ENCODE assay signal across 8 cellular contexts in genomic region chr3:47283193-47283537, GRCh38. TPM values are rescaled to one million over a fixed set of nuclear protein-coding genes. Genes with fewer than 3 reads are reported as not detected.
DNase-seq lines count a peak whose midpoint lies in the region; ATAC-seq, FAIRE-seq and TF ChIP-seq lines count a peak whose summit lies in the region.

No MANE protein-coding gene starts in this region.

- H3K4me1 Mint-ChIP-seq in type B pancreatic cell (ENCODE audit: unreplicated experiment), result peaks cover 14% of the 10 kb centered on the region

- H3K27ac ChIP-seq in A549, result peak overlapping the region; percentile 91 to 99
- peak overlapping the region; percentile 95 for H3K27ac ChIP-seq in effector memory CD4-positive, alpha-beta T cell (ENCODE audit: insufficient read depth, low read length, poor library complexity, severe bottlenecking)

- peak overlapping the region; percentile 98 for H3K4me2 ChIP-seq in A549

- H3K36me3 ChIP-seq in effector memory CD4-positive, alpha-beta T cell (ENCODE audit: control insufficient read depth, insufficient read depth, low read length), result peaks cover under 1% of the 10 kb centered on the region
- peaks cover 3% of the 10 kb centered on the region for H3K36me3 ChIP-seq in mucosa of stomach (ENCODE audit: control insufficient read depth, insufficient read depth, low read length)

- H3K27me3 ChIP-seq in effector memory CD4-positive, alpha-beta T cell (replicated peaks; ENCODE audit: control insufficient read depth, insufficient read depth, low read length, poor library complexity, severe bottlenecking), result no peaks in the 10 kb centered on the region
- H3K27me3 ChIP-seq in mucosa of stomach (ENCODE audit: control insufficient read depth, insufficient read depth, low read length), result no peaks in the 10 kb centered on the region

- no peak for TF ChIP-seq POLR2A in A549 (IDR thresholded peaks at IDR 0.05; ENCODE audit: low read length)

- H3K4me1 ChIP-seq in A549 (peaks cover 13% of the 10 kb centered on the region), mucosa of stomach (ENCODE audit: control insufficient read depth, insufficient read depth, low read length) (peaks cover 13% of the 10 kb centered on the region)
- H3K4me1 ChIP-seq in effector memory CD4-positive, alpha-beta T cell (ENCODE audit: control insufficient read depth, insufficient read depth, low read length, poor library complexity, severe bottlenecking), result peaks cover 16% of the 10 kb centered on the region

- 6% methylated on average over 7 of the region's 10 CpGs for WGBS in A549 (ENCODE audit: missing lambda C conversion rate)

- ATAC-seq in A549 (peak in 1 of 2 experiments; percentile 3; a peak in 1 of 6 replicates), GM21515 (IDR thresholded peaks at IDR 0.05; ENCODE audit: unreplicated experiment) (peak; percentile 2), SK-N-SH treated with all-trans-retinoic acid at 6 μM for 48 hours (peak; percentile 2; the same call in 2 of the 3 replicates), HG03520 (IDR thresholded peaks at IDR 0.05; ENCODE audit: unreplicated experiment) (no peak)

- H3K27ac Mint-ChIP-seq in type B pancreatic cell, result peak overlapping the region; percentile 98

- H3K9me3 Mint-ChIP-seq in type B pancreatic cell, result no peaks in the 10 kb centered on the region

- CTCF ChIA-PET in A549 (lab: Yijun Ruan, JAX), result interaction anchor here (0.6 kb wide), 3 partner anchors 46 to 334 kb away, joined by 3 read pairs; no protein-coding TSS in a partner anchor

- DNase-seq in A549 (ENCODE audit: low read depth in 1 of 2, low spot score in 1 of 2), result peak; percentile 5 to 13
- DNase-seq in effector memory CD4-positive, alpha-beta T cell, result no peak
- no peak for DNase-seq in type B pancreatic cell (ENCODE audit: extremely low spot score, unreplicated experiment)
- no peak for DNase-seq in SKM-1 treated with dmso at 0.1 percent for 144 hours (lab: John Stamatoyannopoulos, UW; ENCODE audit: unreplicated experiment)

- H3K27me3 Mint-ChIP-seq in type B pancreatic cell, result no peaks in the 10 kb centered on the region

- no peak for TF ChIP-seq EP300 in A549 (IDR thresholded peaks at IDR 0.05)

- TF ChIP-seq RAD21 in A549 (conservative IDR thresholded peaks at IDR 0.05 in 1 of 2, IDR thresholded peaks at IDR 0.05 in 1 of 2), result no peak

- H3K4me3 ChIP-seq in A549, result peak overlapping the region; percentile 85
- H3K4me3 ChIP-seq in effector memory CD4-positive, alpha-beta T cell (ENCODE audit: insufficient read depth, low read depth, low read length, poor library complexity, severe bottlenecking), result peak overlapping the region; percentile 81
- H3K4me3 ChIP-seq in mucosa of stomach (ENCODE audit: low read length), result peak overlapping the region; percentile 89

- H3K9ac ChIP-seq in mucosa of stomach (ENCODE audit: low read length), result peak overlapping the region; percentile 90

- POLR2A ChIA-PET in A549 (lab: Yijun Ruan, JAX), result interaction anchor here (1.0 to 1.6 kb wide), 2 partner anchors 97 to 119 kb away, joined by 3 to 4 read pairs; partner anchors contain the start of gene SETD2

- FAIRE-seq in A549 (lab: Jason Lieb, UNC), result no peak

- H3K9me3 ChIP-seq in A549, result no peaks in the 10 kb centered on the region
- no peaks in the 10 kb centered on the region for H3K9me3 ChIP-seq in effector memory CD4-positive, alpha-beta T cell (ENCODE audit: control insufficient read depth, low read length)
- no peaks in the 10 kb centered on the region for H3K9me3 ChIP-seq in mucosa of stomach (ENCODE audit: control insufficient read depth, low read length)

- H3K4me3 Mint-ChIP-seq in type B pancreatic cell, result peak overlapping the region; percentile 99

- TF ChIP-seq CTCF in A549 (IDR thresholded peaks at IDR 0.05), result no peak
- no peak for TF ChIP-seq CTCF in type B pancreatic cell (conservative IDR thresholded peaks at IDR 0.05)

- peaks cover 8% of the 10 kb centered on the region for H3K36me3 Mint-ChIP-seq in type B pancreatic cell

TF ChIP-seq in A549, 52 proteins besides CTCF, POLR2A, EP300 and RAD21 (continues in another document):
- no peak for TF ChIP-seq RNF2 (IDR thresholded peaks at IDR 0.05; ENCODE audit: borderline replicate concordance, low read depth)
- no peak for TF ChIP-seq NR3C1 (IDR thresholded peaks at IDR 0.05)
- no peak for TF ChIP-seq EHF (CRISPR knock-in tag; IDR thresholded peaks at IDR 0.05)
- TF ChIP-seq HOXB5 (CRISPR knock-in tag; IDR thresholded peaks at IDR 0.05), result no peak
- TF ChIP-seq FOSB (CRISPR knock-in tag; IDR thresholded peaks at IDR 0.05), result no peak
- TF ChIP-seq HMGXB4 (CRISPR knock-in tag; IDR thresholded peaks at IDR 0.05; ENCODE audit: borderline replicate concordance), result no peak
- TF ChIP-seq CBX2 (IDR thresholded peaks at IDR 0.05; ENCODE audit: borderline replicate concordance, low read depth), result no peak
- TF ChIP-seq CBX8 (IDR thresholded peaks at IDR 0.05), result no peak
- no peak for TF ChIP-seq BCL3 (IDR thresholded peaks at IDR 0.05)
- TF ChIP-seq SREBF2 (IDR thresholded peaks at IDR 0.05), result no peak

TF ChIP-seq in SK-N-SH treated with all-trans-retinoic acid at 6 μM for 48 hours, 23 proteins besides CTCF, POLR2A, EP300 and RAD21:
- TF ChIP-seq ESRRG (CRISPR knock-in tag; IDR thresholded peaks at IDR 0.05), result no peak
- no peak for TF ChIP-seq TCF4 (CRISPR knock-in tag; IDR thresholded peaks at IDR 0.05; ENCODE audit: borderline replicate concordance)
- TF ChIP-seq, protein P1, sequence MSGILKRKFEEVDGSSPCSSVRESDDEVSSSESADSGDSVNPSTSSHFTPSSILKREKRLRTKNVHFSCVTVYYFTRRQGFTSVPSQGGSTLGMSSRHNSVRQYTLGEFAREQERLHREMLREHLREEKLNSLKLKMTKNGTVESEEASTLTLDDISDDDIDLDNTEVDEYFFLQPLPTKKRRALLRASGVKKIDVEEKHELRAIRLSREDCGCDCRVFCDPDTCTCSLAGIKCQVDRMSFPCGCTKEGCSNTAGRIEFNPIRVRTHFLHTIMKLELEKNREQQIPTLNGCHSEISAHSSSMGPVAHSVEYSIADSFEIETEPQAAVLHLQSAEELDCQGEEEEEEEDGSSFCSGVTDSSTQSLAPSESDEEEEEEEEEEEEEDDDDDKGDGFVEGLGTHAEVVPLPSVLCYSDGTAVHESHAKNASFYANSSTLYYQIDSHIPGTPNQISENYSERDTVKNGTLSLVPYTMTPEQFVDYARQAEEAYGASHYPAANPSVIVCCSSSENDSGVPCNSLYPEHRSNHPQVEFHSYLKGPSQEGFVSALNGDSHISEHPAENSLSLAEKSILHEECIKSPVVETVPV (CRISPR knock-in tag; IDR thresholded peaks at IDR 0.05), result no peak
- TF ChIP-seq PATZ1 (CRISPR knock-in tag; IDR thresholded peaks at IDR 0.05; ENCODE audit: borderline replicate concordance), result no peak
- no peak for TF ChIP-seq ZNF565 (CRISPR knock-in tag; conservative IDR thresholded peaks at IDR 0.05; ENCODE audit: low read depth)
- no peak for TF ChIP-seq SNAI2 (CRISPR knock-in tag; IDR thresholded peaks at IDR 0.05)
- no peak for TF ChIP-seq TOX (CRISPR knock-in tag; IDR thresholded peaks at IDR 0.05; ENCODE audit: borderline replicate concordance)

RNA-seq across cellular contexts. Expression of gene KLHL18, which starts 0.4 kb away (rescaled TPM):
- polyA plus RNA-seq in A549 (2011; rRNA removed) (18.5 and 20.7 TPM in 2 replicates), A549 (2017; fragmentation: RNase III; extraction: RNeasy Plus Mini Kit Qiagen cat#74134 plus additional on column Dnase treatment) (13.6 to 16.2 TPM (median 14.3 TPM) in 3 replicates)
- 27.2 and 40.0 TPM in 2 replicates for polyA plus RNA-seq in A549 (2012; cell fraction: cytosol; rRNA removed)
- polyA plus RNA-seq in A549 (2012; cell fraction: nucleus; rRNA removed), result 28.0 and 29.4 TPM in 2 replicates
- 22.5 and 28.6 TPM in 2 replicates for polyA minus RNA-seq in A549 (2011; rRNA and poly(A)+ RNA removed)
- 27.3 and 29.1 TPM in 2 replicates for total RNA-seq in type B pancreatic cell (ENCODE audit: low replicate concordance)

RNA-seq across cellular contexts. Expression of gene KIF9, which starts 0.6 kb away (rescaled TPM):
- 8.9 and 15.5 TPM in 2 replicates for polyA plus RNA-seq in A549 (2011; rRNA removed)
- polyA plus RNA-seq in A549 (2012; cell fraction: cytosol; rRNA removed), result 8.4 and 11.2 TPM in 2 replicates
- polyA plus RNA-seq in A549 (2012; cell fraction: nucleus; rRNA removed), result 5.4 and 9.7 TPM in 2 replicates
- 12.6 to 16.6 TPM (median 14.0 TPM) in 3 replicates for polyA plus RNA-seq in A549 (2017; fragmentation: RNase III; extraction: RNeasy Plus Mini Kit Qiagen cat#74134 plus additional on column Dnase treatment)
- polyA minus RNA-seq in A549 (2011; rRNA and poly(A)+ RNA removed), result 4.3 and 5.9 TPM in 2 replicates
- total RNA-seq in type B pancreatic cell (ENCODE audit: low replicate concordance), result 13.7 and 14.8 TPM in 2 replicates

Comparison
In these comparisons a context has a peak if more than half of its experiments do, and no peak if none do; other contexts are left out.
1. DNase-seq: peak in A549 (2 of 2); none in effector memory CD4-positive, alpha-beta T cell (0 of 3), type B pancreatic cell (single experiment) and SKM-1 treated with dmso at 0.1 percent for 144 hours (single experiment).
2. Peak in every context shown above with its lines, with median percentiles within 50 percentile points of each other: H3K4me3 ChIP-seq.